ENCODE assay signal across 8 cellular contexts in the genomic region with DNA sequence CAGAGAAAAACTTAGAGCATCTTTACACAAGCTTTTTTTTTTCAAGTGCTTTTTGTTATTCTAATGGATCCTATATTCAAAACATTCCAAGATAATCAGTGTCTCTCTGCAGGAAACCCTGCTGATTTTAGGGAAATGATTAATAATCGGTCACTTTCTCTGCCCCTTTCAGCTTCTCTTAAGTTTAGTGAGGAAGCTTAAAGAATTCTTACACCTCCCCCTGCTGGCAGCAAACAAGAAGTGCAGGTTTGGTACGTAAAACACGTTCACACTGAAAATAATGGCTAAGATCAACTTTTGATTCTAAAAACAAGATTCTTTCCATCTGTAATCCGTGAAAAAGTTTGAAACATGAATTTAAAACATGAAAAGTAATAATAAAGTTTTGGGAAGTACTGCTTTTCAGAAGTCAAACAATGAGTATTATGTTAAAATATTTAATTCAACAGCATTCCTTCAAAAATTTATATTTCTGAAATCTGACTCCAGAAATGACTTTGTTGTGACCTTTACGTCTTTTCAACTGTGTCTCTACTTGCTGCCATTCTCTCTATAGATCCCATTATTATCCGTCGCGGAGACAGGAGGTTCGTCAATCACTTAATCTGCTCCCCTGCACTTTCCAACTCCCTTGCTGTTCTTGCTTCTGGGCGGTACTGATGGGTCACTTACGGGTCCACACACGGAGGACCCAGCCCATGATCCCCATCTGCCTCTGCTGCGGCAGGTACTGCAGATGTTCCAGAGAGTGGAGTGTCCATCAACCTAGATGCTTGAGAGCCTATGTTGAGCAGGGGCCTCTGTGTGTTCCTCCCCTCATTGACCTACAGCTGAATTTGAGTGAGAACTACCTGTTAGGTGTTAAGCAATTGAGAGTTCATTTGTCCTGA.
A peak's percentile ranks its signal among the peaks of the same experiment; 100 is the strongest.
DNase-seq lines count a peak whose midpoint lies in the region; ATAC-seq and TF ChIP-seq lines count a peak whose summit lies in the region.

No MANE protein-coding gene starts in this region.

- DNase-seq in Right ventricle myocardium superior = peak; percentile 43
- no peak for DNase-seq in Right ventricle myocardium inferior (ENCODE audit: missing footprints)
- DNase-seq in NCI-H2171 treated with DMSO at 0.1 percent for 48 hours (lab: John Stamatoyannopoulos, UW) = peak; percentile 57
- DNase-seq in activated CD4-positive, alpha-beta memory T cell treated with anti-CD3 and anti-CD28 coated beads, Interleukin-2, amount 10 ng/mL, durations not matched to agents 7 days and 5 days = peak; percentile 29
- peak; percentile 69 for DNase-seq in globus pallidus (ENCODE audit: low spot score)
- no peak for DNase-seq in progenitor cell of endocrine pancreas (ENCODE audit: low spot score, unreplicated experiment)

- no peaks in the 10 kb centered on the region for H3K36me3 Mint-ChIP-seq in activated CD4-positive, alpha-beta memory T cell treated with anti-CD3 and anti-CD28 coated beads, Interleukin-2, amount 10 ng/mL, durations not matched to agents 7 days and 5 days (ENCODE audit: low read depth)
- no peaks in the 10 kb centered on the region for H3K36me3 Mint-ChIP-seq in progenitor cell of endocrine pancreas (ENCODE audit: insufficient read depth)

- CTCF ChIA-PET in activated CD4-positive, alpha-beta memory T cell treated with anti-CD3 and anti-CD28 coated beads, Interleukin-2, amount 10 ng/mL, durations not matched to agents 7 days and 5 days (lab: Charles Lee) = interaction anchor here (0.6 to 1.7 kb wide), 27 partner anchors 9 to 1451 kb away, joined by 3 to 13 read pairs (median 4); a partner anchor contains a TSS

- POLR2A ChIA-PET in activated CD4-positive, alpha-beta memory T cell treated with anti-CD3 and anti-CD28 coated beads, Interleukin-2, amount 10 ng/mL, durations not matched to agents 7 days and 5 days (lab: Charles Lee) = no interaction called here

- ATAC-seq in Right ventricle myocardium superior (ENCODE audit: poor library complexity) = peak; percentile 71
- no peak for ATAC-seq in Right ventricle myocardium inferior
- ATAC-seq in HG02642 (IDR thresholded peaks at IDR 0.05; ENCODE audit: poor library complexity, unreplicated experiment) = peak; percentile 55
- no peak for ATAC-seq in HG03025 (IDR thresholded peaks at IDR 0.05; ENCODE audit: low FRiP score, unreplicated experiment)

- H3K9me3 Mint-ChIP-seq in activated CD4-positive, alpha-beta memory T cell treated with anti-CD3 and anti-CD28 coated beads, Interleukin-2, amount 10 ng/mL, durations not matched to agents 7 days and 5 days = no peaks in the 10 kb centered on the region
- H3K9me3 Mint-ChIP-seq in progenitor cell of endocrine pancreas (ENCODE audit: low read depth) = no peaks in the 10 kb centered on the region

- peaks cover 2% of the 10 kb centered on the region for H3K27me3 Mint-ChIP-seq in activated CD4-positive, alpha-beta memory T cell treated with anti-CD3 and anti-CD28 coated beads, Interleukin-2, amount 10 ng/mL, durations not matched to agents 7 days and 5 days
- peaks cover 10% of the 10 kb centered on the region for H3K27me3 Mint-ChIP-seq in progenitor cell of endocrine pancreas

- H3K4me1 Mint-ChIP-seq in activated CD4-positive, alpha-beta memory T cell treated with anti-CD3 and anti-CD28 coated beads, Interleukin-2, amount 10 ng/mL, durations not matched to agents 7 days and 5 days = peaks cover 3% of the 10 kb centered on the region
- H3K4me1 Mint-ChIP-seq in progenitor cell of endocrine pancreas (ENCODE audit: low read depth) = peaks cover 6% of the 10 kb centered on the region

- intact Hi-C loops in Right ventricle myocardium superior (cut with DNase I) = loop anchor here (2.0 kb wide), 1 partner anchor 343 kb away; no protein-coding TSS in a partner anchor
- intact Hi-C loops in Right ventricle myocardium inferior (cut with DNase I) = loop anchor here (1.0 kb wide), 1 partner anchor 342 kb away; no protein-coding TSS in a partner anchor

- H3K27ac Mint-ChIP-seq in activated CD4-positive, alpha-beta memory T cell treated with anti-CD3 and anti-CD28 coated beads, Interleukin-2, amount 10 ng/mL, durations not matched to agents 7 days and 5 days = no peak overlapping the region
- no peak overlapping the region for H3K27ac Mint-ChIP-seq in progenitor cell of endocrine pancreas

- TF ChIP-seq CTCF in progenitor cell of endocrine pancreas (IDR thresholded peaks at IDR 0.05; ENCODE audit: unreplicated experiment) = peak; percentile 91

- no peak overlapping the region for H3K4me3 Mint-ChIP-seq in activated CD4-positive, alpha-beta memory T cell treated with anti-CD3 and anti-CD28 coated beads, Interleukin-2, amount 10 ng/mL, durations not matched to agents 7 days and 5 days
- H3K4me3 Mint-ChIP-seq in progenitor cell of endocrine pancreas (ENCODE audit: low read depth) = no peak overlapping the region

Comparison
In these comparisons a context has a peak if more than half of its experiments do, and no peak if none do; other contexts are left out.
1. ATAC-seq: peak in Right ventricle myocardium superior (single experiment) and HG02642 (single experiment); none in Right ventricle myocardium inferior (single experiment) and HG03025 (single experiment).
2. DNase-seq: peak in Right ventricle myocardium superior (single experiment), NCI-H2171 treated with DMSO at 0.1 percent for 48 hours (single experiment), activated CD4-positive, alpha-beta memory T cell treated with anti-CD3 and anti-CD28 coated beads, Interleukin-2, amount 10 ng/mL, durations not matched to agents 7 days and 5 days (single experiment) and globus pallidus (single experiment); none in Right ventricle myocardium inferior (single experiment) and progenitor cell of endocrine pancreas (single experiment).